Comparison of ENCODE assay signal across 9 cellular contexts in genomic region chr15:85010472-85011209, GRCh38. TPM values are rescaled to one million over a fixed set of nuclear protein-coding genes. Genes with fewer than 3 reads are reported as not detected.
A peak's percentile ranks its signal among the peaks of the same experiment; 100 is the strongest.
DNase-seq lines count a peak whose midpoint lies in the region; ATAC-seq and TF ChIP-seq lines count a peak whose summit lies in the region.
"Had no signal": no experiment of that assay in that cellular context is flagged by ENCODE, and none has a peak within 500 bp of the region (broad histone marks: within the 10 kb centered on the region; RNA-seq: fewer than 3 reads in every experiment).

No MANE protein-coding gene starts in this region.

- no peak for DNase-seq in HFF-Myc (ENCODE audit: extremely low read depth, low read depth)
- DNase-seq in adipocyte (ENCODE audit: low read depth): peak; percentile 83
- DNase-seq in left lung: no peak
- no peak for DNase-seq in tibial artery
- no peak for DNase-seq in activated CD8-positive, alpha-beta memory T cell treated with anti-CD3 and anti-CD28 coated beads, Interleukin-2, amount 50 U/mL, for 48 hours
- no peak for DNase-seq in GM19240 (ENCODE audit: insufficient read length, low spot score)
- DNase-seq in activated naive CD4-positive, alpha-beta T cell treated with Interleukin-2 at 50 U/mL for 16 hours: no peak
- DNase-seq: stimulated activated CD4-positive, alpha-beta T cell treated with anti-CD3 and anti-CD28 coated beads, Interleukin-2, amount 100 ng/mL, for 24 hours had no signal

- H3K27me3 ChIP-seq in adipocyte (replicated peaks; ENCODE audit: control insufficient read depth, insufficient read depth, low read length) (no peaks in the 10 kb centered on the region), left lung (no peaks in the 10 kb centered on the region), tibial artery (no peaks in the 10 kb centered on the region)
- H3K27me3 ChIP-seq: SJCRH30 had no signal

- intact Hi-C loops in left lung (cut with DNase I) (no loop called here), tibial artery (cut with DNase I; ENCODE audit: low total_unique reads) (no loop called here)

- H3K36me3 ChIP-seq in adipocyte (ENCODE audit: control insufficient read depth, insufficient read depth, low read length, severe bottlenecking): no peaks in the 10 kb centered on the region
- H3K36me3 ChIP-seq in left lung: no peaks in the 10 kb centered on the region
- no peaks in the 10 kb centered on the region for H3K36me3 ChIP-seq in tibial artery
- H3K36me3 ChIP-seq: SJCRH30 had no signal

- no peak overlapping the region for H3K4me3 ChIP-seq in HFF-Myc (replicated peaks; ENCODE audit: low read depth, low read length)
- H3K4me3 ChIP-seq in adipocyte (ENCODE audit: low read length): peak overlapping the region; percentile 63
- H3K4me3 ChIP-seq in left lung: no peak overlapping the region
- H3K4me3 ChIP-seq in tibial artery: no peak overlapping the region
- H3K4me3 ChIP-seq: SJCRH30 had no signal

- peak overlapping the region; percentile 34 to 59 for H3K27ac ChIP-seq in left lung
- H3K27ac ChIP-seq in tibial artery: peak overlapping the region; percentile 68 to 74
- H3K27ac ChIP-seq: SJCRH30 had no signal

- no peaks in the 10 kb centered on the region for H3K9me3 ChIP-seq in adipocyte (ENCODE audit: control insufficient read depth, low read length)
- H3K9me3 ChIP-seq in left lung: no peaks in the 10 kb centered on the region
- no peaks in the 10 kb centered on the region for H3K9me3 ChIP-seq in tibial artery

- peak overlapping the region; percentile 31 for H3K9ac ChIP-seq in adipocyte (ENCODE audit: low read length)

- H3K4me1 ChIP-seq in adipocyte (ENCODE audit: control insufficient read depth, insufficient read depth, low read length): peaks cover 72% of the 10 kb centered on the region
- H3K4me1 ChIP-seq in left lung: peaks cover 27 to 55% of the 10 kb centered on the region in 2 donors
- H3K4me1 ChIP-seq in tibial artery: peaks cover 0 to 73% (median 32%) of the 10 kb centered on the region in 4 donors

- TF ChIP-seq CTCF in HFF-Myc (IDR thresholded peaks at IDR 0.05; ENCODE audit: low read depth, low read length, missing control alignments) (peak; percentile 12), left lung (IDR thresholded peaks at IDR 0.05) (no peak), tibial artery (IDR thresholded peaks at IDR 0.05) (no peak)

- ATAC-seq in left lung: peak; percentile 10

RNA-seq across cellular contexts. Expression of gene PDE8A, which starts 29.0 kb away (rescaled TPM):
- total RNA-seq in left lung: 10 to 100 TPM; 30.4 to 31.3 TPM
